ENCODE assay signal across 1 cellular context in the genomic region with DNA sequence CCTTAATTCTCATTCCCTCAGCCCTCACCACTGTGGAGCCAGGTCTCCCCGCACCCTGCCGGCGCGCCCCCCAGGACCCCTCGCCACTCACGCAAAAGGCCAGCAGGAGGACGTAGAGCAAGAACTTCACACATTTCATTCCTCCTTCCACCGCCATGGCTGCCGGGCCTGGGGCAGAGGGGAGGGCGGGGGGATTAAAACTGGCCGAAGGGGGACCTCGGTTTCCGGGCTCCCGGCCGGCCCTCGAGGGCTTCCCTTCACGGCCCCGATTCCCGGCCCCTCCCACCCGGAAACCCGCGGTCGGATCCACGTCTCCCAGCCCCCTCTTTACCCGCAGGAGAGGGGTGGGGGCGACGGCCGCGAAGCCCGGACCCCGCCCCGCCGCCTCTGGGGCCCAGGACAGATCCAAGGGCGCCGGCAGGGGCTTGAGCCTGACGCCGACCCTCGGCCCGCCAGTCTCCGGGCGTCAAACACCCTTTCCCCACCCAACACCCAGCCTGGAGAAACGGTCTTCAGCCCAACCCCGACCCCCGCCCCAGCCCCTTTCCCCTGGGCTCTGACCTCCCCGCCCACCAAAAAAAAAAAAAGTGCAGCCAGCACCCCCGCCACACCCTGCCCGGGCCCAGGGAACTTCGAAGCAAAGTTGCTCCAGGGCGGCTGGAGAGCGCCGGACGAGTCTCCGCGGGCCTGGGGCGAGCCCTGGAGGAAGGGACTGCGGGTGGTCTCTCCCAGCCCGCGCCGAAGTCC.
TF ChIP-seq lines count a peak whose summit lies in the region.

No MANE protein-coding gene starts in this region.

TF ChIP-seq in GM23338, 12 proteins besides CTCF, POLR2A, EP300 and RAD21 (continued from another document):
- TF ChIP-seq ZNF462 (CRISPR knock-in tag; IDR thresholded peaks at IDR 0.05) = no peak
- TF ChIP-seq ETS1 (IDR thresholded peaks at IDR 0.05) = no peak
- TF ChIP-seq NANOG (IDR thresholded peaks at IDR 0.05; ENCODE audit: borderline replicate concordance) = no peak
- TF ChIP-seq CREB1 (CRISPR knock-in tag; IDR thresholded peaks at IDR 0.05; ENCODE audit: low read depth) = no peak
- no peak for TF ChIP-seq EZH2 (IDR thresholded peaks at IDR 0.05; ENCODE audit: low read depth, unreplicated experiment)
- no peak for TF ChIP-seq POLR2AphosphoS5 (IDR thresholded peaks at IDR 0.05; ENCODE audit: low read depth)
- TF ChIP-seq STAT1 (IDR thresholded peaks at IDR 0.05; ENCODE audit: unreplicated experiment) = no peak
- TF ChIP-seq ZNF114 (CRISPR knock-in tag; IDR thresholded peaks at IDR 0.05) = no peak
- no peak for TF ChIP-seq REST (IDR thresholded peaks at IDR 0.05; ENCODE audit: unreplicated experiment)
